8 cellular contexts compared by ENCODE assay signal in the genomic region with DNA sequence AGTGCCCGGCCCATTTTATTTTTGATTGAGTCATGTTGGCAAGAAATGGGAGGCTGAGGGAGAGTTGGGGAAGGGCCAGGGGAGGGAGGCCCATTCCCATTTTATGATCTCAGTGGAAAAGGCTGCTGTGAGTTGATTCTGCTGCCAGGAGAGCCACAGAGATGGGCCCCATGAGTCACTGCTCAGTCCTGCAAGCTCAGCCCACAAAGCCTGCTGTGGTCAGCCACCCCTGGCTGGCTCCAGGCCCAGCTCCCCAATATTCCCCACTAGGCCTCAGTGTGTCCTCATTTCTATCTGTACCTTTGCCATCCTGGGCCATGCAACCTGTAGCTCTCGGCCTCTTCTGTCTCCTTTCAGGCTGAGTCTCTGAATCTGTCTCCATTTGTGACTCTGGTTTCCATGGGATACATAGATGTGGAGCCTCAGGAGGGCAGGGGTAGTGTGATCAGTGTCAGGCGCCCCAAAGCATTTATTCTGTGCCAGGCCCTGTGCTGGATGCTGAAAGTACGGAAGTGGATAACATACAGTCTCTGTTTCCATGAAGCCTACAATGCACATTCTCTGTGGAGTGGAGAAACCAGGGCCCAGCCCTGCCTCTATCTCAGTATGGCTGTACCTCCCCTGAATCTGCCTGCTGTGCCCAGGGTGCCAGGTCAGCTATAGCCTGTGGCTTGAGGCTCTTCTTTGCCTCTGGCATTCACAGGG. TPM values are rescaled to one million over a fixed set of nuclear protein-coding genes. Genes with fewer than 3 reads are reported as not detected.
A peak's percentile ranks its signal among the peaks of the same experiment; 100 is the strongest.
DNase-seq lines count a peak whose midpoint lies in the region; ATAC-seq lines count a peak whose summit lies in the region.

No MANE protein-coding gene starts in this region.

- peak; percentile 60 for ATAC-seq in activated T-helper 17 cell treated with anti-CD3 and anti-CD28 coated beads, Interleukin-2, amount 50 U/mL, for 72 hours (replicated peaks)
- ATAC-seq in GM21360 (IDR thresholded peaks at IDR 0.05; ENCODE audit: unreplicated experiment), result no peak

- H3K9me3 Mint-ChIP-seq in activated T-helper 17 cell treated with anti-CD3 and anti-CD28 coated beads, Interleukin-2, amount 50 U/mL, for 72 hours, result no peaks in the 10 kb centered on the region

- peaks cover 11% of the 10 kb centered on the region for H3K4me1 Mint-ChIP-seq in activated T-helper 17 cell treated with anti-CD3 and anti-CD28 coated beads, Interleukin-2, amount 50 U/mL, for 72 hours

- H3K27me3 Mint-ChIP-seq in activated T-helper 17 cell treated with anti-CD3 and anti-CD28 coated beads, Interleukin-2, amount 50 U/mL, for 72 hours, result no peaks in the 10 kb centered on the region

- no peaks in the 10 kb centered on the region for H3K27me3 ChIP-seq in thymus (ENCODE audit: control insufficient read depth, insufficient read depth)

- DNase-seq in stimulated activated CD4-positive, alpha-beta T cell treated with anti-CD3 and anti-CD28 coated beads, Interleukin-12 subunit alpha, Interleukin-12 subunit beta, amount 100 ng/mL, for 48 hours (ENCODE audit: low read depth in 2 of 3, low spot score in 1 of 3), result peak in 2 of 3 donors; percentile 26 to 45
- no peak for DNase-seq in stimulated activated CD4-positive, alpha-beta T cell treated with anti-CD3 and anti-CD28 coated beads, Interleukin-4, amount 100 ng/mL, for 1 hour
- peak; percentile 99 for DNase-seq in iris pigment epithelial cell (ENCODE audit: low read depth)
- DNase-seq in NCI-H2029 treated with DMSO at 0.1 percent for 48 hours (lab: John Stamatoyannopoulos, UW), result no peak
- DNase-seq in globus pallidus (ENCODE audit: low spot score), result no peak

- peak overlapping the region; percentile 89 for H3K4me3 Mint-ChIP-seq in activated T-helper 17 cell treated with anti-CD3 and anti-CD28 coated beads, Interleukin-2, amount 50 U/mL, for 72 hours

- H3K36me3 ChIP-seq in thymus (ENCODE audit: control insufficient read depth, insufficient read depth), result peaks cover 12% of the 10 kb centered on the region

- H3K4me1 ChIP-seq in thymus (ENCODE audit: control insufficient read depth, insufficient read depth, low read length), result peaks cover 3% of the 10 kb centered on the region

- peaks cover 28% of the 10 kb centered on the region for H3K36me3 Mint-ChIP-seq in activated T-helper 17 cell treated with anti-CD3 and anti-CD28 coated beads, Interleukin-2, amount 50 U/mL, for 72 hours (ENCODE audit: low read depth)

- H3K27ac Mint-ChIP-seq in activated T-helper 17 cell treated with anti-CD3 and anti-CD28 coated beads, Interleukin-2, amount 50 U/mL, for 72 hours, result peak overlapping the region; percentile 94

- WGBS in thymus, result 97% methylated on average over 4 of the region's 4 CpGs

- peak overlapping the region; percentile 52 for H3K27ac ChIP-seq in thymus (ENCODE audit: low read depth)

- H3K9me3 ChIP-seq in thymus (ENCODE audit: control insufficient read depth), result no peaks in the 10 kb centered on the region

- no peak overlapping the region for H3K4me3 ChIP-seq in thymus (ENCODE audit: low read length)

RNA-seq across cellular contexts. Expression of a gene that starts 1.9 kb away (rescaled TPM):
- 10 to 100 TPM in 1 of 2 donors, 1 to 10 TPM in 1; 6.4 to 29.0 TPM for total RNA-seq in activated T-helper 17 cell treated with anti-CD3 and anti-CD28 coated beads, Interleukin-2, amount 50 U/mL, for 72 hours
- polyA plus RNA-seq in thymus, result 16.8 TPM

RNA-seq across cellular contexts. Expression of a gene that starts 28.7 kb away (rescaled TPM):
- total RNA-seq in activated T-helper 17 cell treated with anti-CD3 and anti-CD28 coated beads, Interleukin-2, amount 50 U/mL, for 72 hours, result 10 to 100 TPM in 1 of 2 donors, 1 to 10 TPM in 1; 3.5 to 15.7 TPM
- polyA plus RNA-seq in thymus, result 1.1 TPM

RNA-seq across cellular contexts. Expression of a gene that starts 30.2 kb away (rescaled TPM):
- 100 to 1,000 TPM; 104 to 145 TPM for total RNA-seq in activated T-helper 17 cell treated with anti-CD3 and anti-CD28 coated beads, Interleukin-2, amount 50 U/mL, for 72 hours
- 27.8 TPM for polyA plus RNA-seq in thymus

RNA-seq across cellular contexts. Expression of a gene that starts 49.1 kb away (rescaled TPM):
- total RNA-seq in activated T-helper 17 cell treated with anti-CD3 and anti-CD28 coated beads, Interleukin-2, amount 50 U/mL, for 72 hours, result 1 to 10 TPM in 1 of 2 donors, under 1 TPM in 1; 0.50 to 4.4 TPM
- polyA plus RNA-seq in thymus, result 0.34 TPM

RNA-seq across cellular contexts. Expression of a gene that starts 49.2 kb away (rescaled TPM):
- 1 to 10 TPM in 1 of 2 donors, not detected in 1; 1.6 TPM for total RNA-seq in activated T-helper 17 cell treated with anti-CD3 and anti-CD28 coated beads, Interleukin-2, amount 50 U/mL, for 72 hours
- polyA plus RNA-seq in thymus, result 0.78 TPM

Comparison
In these comparisons a context has a peak if more than half of its experiments do, and no peak if none do; other contexts are left out.
1. DNase-seq: peak in stimulated activated CD4-positive, alpha-beta T cell treated with anti-CD3 and anti-CD28 coated beads, Interleukin-12 subunit alpha, Interleukin-12 subunit beta, amount 100 ng/mL, for 48 hours (2 of 3) and iris pigment epithelial cell (single experiment); none in stimulated activated CD4-positive, alpha-beta T cell treated with anti-CD3 and anti-CD28 coated beads, Interleukin-4, amount 100 ng/mL, for 1 hour (single experiment), NCI-H2029 treated with DMSO at 0.1 percent for 48 hours (single experiment) and globus pallidus (single experiment).